ENCODE assay signal across 1 cellular context in genomic region chr19:39479916-39480315, GRCh38.
TF ChIP-seq lines count a peak whose summit lies in the region.

No MANE protein-coding gene starts in this region.

TF ChIP-seq in HepG2, 621 proteins besides CTCF, POLR2A, EP300 and RAD21:
- TF ChIP-seq MTF2 (CRISPR knock-in tag; IDR thresholded peaks at IDR 0.05; ENCODE audit: borderline replicate concordance), result 0 out of 2 replicates have a peak, but pooled peaks have one; percentile 1
- TF ChIP-seq CHD2 (IDR thresholded peaks at IDR 0.05; ENCODE audit: low read depth, low read length), result no peak
- no peak for TF ChIP-seq ZFP1 (CRISPR knock-in tag; IDR thresholded peaks at IDR 0.05)
- no peak for TF ChIP-seq ZSCAN5A (CRISPR knock-in tag; IDR thresholded peaks at IDR 0.05; ENCODE audit: borderline replicate concordance)
TF ChIP-seq in HepG2: peak in this region for 1.
